Comparison of ENCODE assay signal across 18 cellular contexts in the genomic region with DNA sequence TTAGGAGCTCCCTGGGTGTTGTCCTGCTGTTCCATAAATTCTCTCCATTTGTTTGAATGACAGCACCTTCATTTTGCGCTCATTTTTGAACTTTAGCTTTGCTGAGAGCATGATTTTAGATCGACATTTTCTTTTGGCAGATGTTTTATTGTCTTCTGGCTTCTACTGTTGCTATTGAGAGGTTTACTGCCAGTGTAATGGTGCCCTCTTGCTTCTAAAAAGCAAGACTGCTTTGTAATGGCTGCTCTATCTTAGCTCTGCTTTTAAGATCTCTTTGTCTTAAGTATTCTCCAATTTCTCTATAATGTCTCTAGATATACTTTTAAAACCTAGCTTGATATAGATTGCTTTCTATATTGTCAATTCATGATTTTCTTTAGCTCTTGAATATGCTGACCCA. TPM values are rescaled to one million over a fixed set of nuclear protein-coding genes. Genes with fewer than 3 reads are reported as not detected.
DNase-seq lines count a peak whose midpoint lies in the region; ATAC-seq, FAIRE-seq and TF ChIP-seq lines count a peak whose summit lies in the region.
"Had no signal": no experiment of that assay in that cellular context is flagged by ENCODE, and none has a peak within 500 bp of the region (broad histone marks: within the 10 kb centered on the region; RNA-seq: fewer than 3 reads in every experiment).

No MANE protein-coding gene starts in this region.

- no peaks in the 10 kb centered on the region for H3K9me3 ChIP-seq in T-helper 17 cell (ENCODE audit: control insufficient read depth, low read length, poor library complexity, severe bottlenecking)
- H3K9me3 ChIP-seq: Caco-2, pancreas had no signal

- peaks cover 3% of the 10 kb centered on the region for H3K36me3 Mint-ChIP-seq in T-helper 17 cell (ENCODE audit: low read depth)
- H3K36me3 Mint-ChIP-seq in CD14-positive monocyte = peaks cover 2 to 3% of the 10 kb centered on the region in 2 donors

- no peak overlapping the region for H3K4me3 Mint-ChIP-seq in T-helper 17 cell
- H3K4me3 Mint-ChIP-seq in CD14-positive monocyte = no peak overlapping the region

- peaks cover 15% of the 10 kb centered on the region for H3K4me1 ChIP-seq in foreskin keratinocyte
- H3K4me1 ChIP-seq: Caco-2, pancreas had no signal

- intact Hi-C loops in CD14-positive monocyte (cut with micrococcal nuclease) = no loop called here

- no peak overlapping the region for H3K27ac ChIP-seq in foreskin keratinocyte
- H3K27ac ChIP-seq: pancreas had no signal

- peak; percentile 34; the same call in 1 of the 2 replicates for TF ChIP-seq RAD21 in Ishikawa (IDR thresholded peaks at IDR 0.05; ENCODE audit: low read depth)

- H3K27me3 ChIP-seq in foreskin keratinocyte = no peaks in the 10 kb centered on the region
- H3K27me3 ChIP-seq: pancreas had no signal

- FAIRE-seq in D721Med (lab: Jason Lieb, UNC) = peak; percentile 25

- ATAC-seq in T-helper 17 cell (no peak), foreskin keratinocyte (no peak)
- ATAC-seq: esophagus mucosa, Right ventricle myocardium inferior had no signal

- H3K27ac Mint-ChIP-seq in T-helper 17 cell = peak overlapping the region; percentile 74
- H3K27ac Mint-ChIP-seq in CD14-positive monocyte = peak overlapping the region in 1 of 7 donors; percentile 58

- DNase-seq in D721Med (ENCODE audit: insufficient read length, low spot score) (no peak), T-helper 17 cell (no peak), foreskin keratinocyte (no peak), CD14-positive monocyte (ENCODE audit: low spot score) (no peak), GOT3 (lab: John Stamatoyannopoulos, UW) (no peak), ecto neural progenitor cell (ENCODE audit: low spot score) (no peak), occipital lobe (lab: John Stamatoyannopoulos, UW) (no peak)
- DNase-seq: activated CD8-positive, alpha-beta memory T cell treated with anti-CD3 and anti-CD28 coated beads for 24 hours; activated naive CD4-positive, alpha-beta T cell treated with anti-CD3 and anti-CD28 coated beads, Interleukin-2, amount 50 U/mL, for 16 hours; Caco-2; central memory CD4-positive, alpha-beta T cell; Karpas-422; pancreas had no signal

- peak; percentile 31 for TF ChIP-seq CTCF in D721Med (IDR thresholded peaks at IDR 0.05; ENCODE audit: insufficient read depth, missing control alignments)
- TF ChIP-seq CTCF in foreskin keratinocyte (conservative IDR thresholded peaks at IDR 0.05) = peak; percentile 62
- TF ChIP-seq CTCF in CD14-positive monocyte (IDR thresholded peaks at IDR 0.05) = no peak

- no peak for TF ChIP-seq EP300 in Ishikawa (IDR thresholded peaks at IDR 0.05; ENCODE audit: borderline replicate concordance)

- H3K27me3 Mint-ChIP-seq in T-helper 17 cell = no peaks in the 10 kb centered on the region
- peaks cover 0 to 1% (median 0%) of the 10 kb centered on the region in 3 donors for H3K27me3 Mint-ChIP-seq in CD14-positive monocyte (ENCODE audit: low read depth in 3 of 3)

- H3K4me1 Mint-ChIP-seq in T-helper 17 cell (peaks cover 16% of the 10 kb centered on the region), CD14-positive monocyte (peaks cover 2% of the 10 kb centered on the region)

- H3K9me3 Mint-ChIP-seq in CD14-positive monocyte = peaks cover 0 to 9% (median 3%) of the 10 kb centered on the region in 7 donors

TF ChIP-seq in Ishikawa, 13 proteins besides CTCF, POLR2A, EP300 and RAD21:
- no peak for TF ChIP-seq TCF12 (IDR thresholded peaks at IDR 0.05; ENCODE audit: low read depth)
- TF ChIP-seq TEAD4 (IDR thresholded peaks at IDR 0.05) = no peak
- TF ChIP-seq ZBTB7A (IDR thresholded peaks at IDR 0.05; ENCODE audit: low read depth) = no peak
- no peak for TF ChIP-seq FOXM1 (IDR thresholded peaks at IDR 0.05; ENCODE audit: borderline replicate concordance, low read depth)
- TF ChIP-seq NFIC (IDR thresholded peaks at IDR 0.05) = no peak
- TF ChIP-seq, protein P1, sequence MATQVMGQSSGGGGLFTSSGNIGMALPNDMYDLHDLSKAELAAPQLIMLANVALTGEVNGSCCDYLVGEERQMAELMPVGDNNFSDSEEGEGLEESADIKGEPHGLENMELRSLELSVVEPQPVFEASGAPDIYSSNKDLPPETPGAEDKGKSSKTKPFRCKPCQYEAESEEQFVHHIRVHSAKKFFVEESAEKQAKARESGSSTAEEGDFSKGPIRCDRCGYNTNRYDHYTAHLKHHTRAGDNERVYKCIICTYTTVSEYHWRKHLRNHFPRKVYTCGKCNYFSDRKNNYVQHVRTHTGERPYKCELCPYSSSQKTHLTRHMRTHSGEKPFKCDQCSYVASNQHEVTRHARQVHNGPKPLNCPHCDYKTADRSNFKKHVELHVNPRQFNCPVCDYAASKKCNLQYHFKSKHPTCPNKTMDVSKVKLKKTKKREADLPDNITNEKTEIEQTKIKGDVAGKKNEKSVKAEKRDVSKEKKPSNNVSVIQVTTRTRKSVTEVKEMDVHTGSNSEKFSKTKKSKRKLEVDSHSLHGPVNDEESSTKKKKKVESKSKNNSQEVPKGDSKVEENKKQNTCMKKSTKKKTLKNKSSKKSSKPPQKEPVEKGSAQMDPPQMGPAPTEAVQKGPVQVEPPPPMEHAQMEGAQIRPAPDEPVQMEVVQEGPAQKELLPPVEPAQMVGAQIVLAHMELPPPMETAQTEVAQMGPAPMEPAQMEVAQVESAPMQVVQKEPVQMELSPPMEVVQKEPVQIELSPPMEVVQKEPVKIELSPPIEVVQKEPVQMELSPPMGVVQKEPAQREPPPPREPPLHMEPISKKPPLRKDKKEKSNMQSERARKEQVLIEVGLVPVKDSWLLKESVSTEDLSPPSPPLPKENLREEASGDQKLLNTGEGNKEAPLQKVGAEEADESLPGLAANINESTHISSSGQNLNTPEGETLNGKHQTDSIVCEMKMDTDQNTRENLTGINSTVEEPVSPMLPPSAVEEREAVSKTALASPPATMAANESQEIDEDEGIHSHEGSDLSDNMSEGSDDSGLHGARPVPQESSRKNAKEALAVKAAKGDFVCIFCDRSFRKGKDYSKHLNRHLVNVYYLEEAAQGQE (IDR thresholded peaks at IDR 0.05; ENCODE audit: low read depth) = no peak
- no peak for TF ChIP-seq CEBPB (IDR thresholded peaks at IDR 0.05)
- TF ChIP-seq, protein P2, sequence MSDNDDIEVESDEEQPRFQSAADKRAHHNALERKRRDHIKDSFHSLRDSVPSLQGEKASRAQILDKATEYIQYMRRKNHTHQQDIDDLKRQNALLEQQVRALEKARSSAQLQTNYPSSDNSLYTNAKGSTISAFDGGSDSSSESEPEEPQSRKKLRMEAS (IDR thresholded peaks at IDR 0.05) = no peak
- no peak for TF ChIP-seq CREB1 (IDR thresholded peaks at IDR 0.05; ENCODE audit: low read depth)
- TF ChIP-seq TAF1 (IDR thresholded peaks at IDR 0.05; ENCODE audit: low read depth) = no peak
- TF ChIP-seq YY1 (IDR thresholded peaks at IDR 0.05; ENCODE audit: low read depth) = no peak
- no peak for TF ChIP-seq EGR1 (IDR thresholded peaks at IDR 0.05)
- TF ChIP-seq, protein P3, sequence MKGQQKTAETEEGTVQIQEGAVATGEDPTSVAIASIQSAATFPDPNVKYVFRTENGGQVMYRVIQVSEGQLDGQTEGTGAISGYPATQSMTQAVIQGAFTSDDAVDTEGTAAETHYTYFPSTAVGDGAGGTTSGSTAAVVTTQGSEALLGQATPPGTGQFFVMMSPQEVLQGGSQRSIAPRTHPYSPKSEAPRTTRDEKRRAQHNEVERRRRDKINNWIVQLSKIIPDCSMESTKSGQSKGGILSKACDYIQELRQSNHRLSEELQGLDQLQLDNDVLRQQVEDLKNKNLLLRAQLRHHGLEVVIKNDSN (IDR thresholded peaks at IDR 0.05) = no peak

RNA-seq across cellular contexts. Expression of gene THEM4, which starts 27.8 kb away (rescaled TPM):
- 10 to 100 TPM; 42.2 to 57.3 TPM for total RNA-seq in T-helper 17 cell
- 13.2 and 14.0 TPM in 2 replicates for total RNA-seq in foreskin keratinocyte
- polyA plus RNA-seq in foreskin keratinocyte = 10.5 and 10.7 TPM in 2 replicates
- polyA plus RNA-seq in CD14-positive monocyte = 1 to 10 TPM; 3.7 to 4.6 TPM
- 2.0 TPM for total RNA-seq in occipital lobe

RNA-seq across cellular contexts. Expression of gene THEM5, which starts 28.0 kb away (rescaled TPM):
- total RNA-seq in T-helper 17 cell (under 1 TPM in 1 of 2 donors, not detected in 1; 0.89 TPM), foreskin keratinocyte (not detected in 2 replicates), occipital lobe (not detected)
- polyA plus RNA-seq in foreskin keratinocyte (0.08 TPM in 1 of 2 replicates, not detected in the other), CD14-positive monocyte (not detected)
- total RNA-seq: Caco-2, lung microvascular endothelial cell, NCI-H460, Right ventricle myocardium inferior had no signal
- polyA plus RNA-seq: pancreas had no signal

RNA-seq across cellular contexts. Expression of gene C2CD4D, which starts 41.9 kb away (rescaled TPM):
- total RNA-seq in T-helper 17 cell (1 to 10 TPM; 1.9 to 2.3 TPM), foreskin keratinocyte (0.18 TPM in 1 of 2 replicates, not detected in the other), occipital lobe (0.16 TPM)
- polyA plus RNA-seq in foreskin keratinocyte (0.14 and 0.19 TPM in 2 replicates), CD14-positive monocyte (not detected)
- total RNA-seq: NCI-H460, Right ventricle myocardium inferior had no signal

RNA-seq across cellular contexts. Expression of gene RORC, which starts 49.9 kb away (rescaled TPM):
- total RNA-seq in T-helper 17 cell (10 to 100 TPM; 38.4 to 42.5 TPM), foreskin keratinocyte (not detected in 2 replicates), occipital lobe (0.16 TPM)
- polyA plus RNA-seq in foreskin keratinocyte (0.02 TPM in 1 of 2 replicates, not detected in the other), CD14-positive monocyte (not detected)
- total RNA-seq: Caco-2, lung microvascular endothelial cell had no signal
